Comparison of ENCODE assay signal across 17 cellular contexts in genomic region chr7:99042957-99043356, GRCh38.
A peak's percentile ranks its signal among the peaks of the same experiment; 100 is the strongest.
DNase-seq lines count a peak whose midpoint lies in the region; ATAC-seq and TF ChIP-seq lines count a peak whose summit lies in the region.
"Had no signal": no experiment of that assay in that cellular context is flagged by ENCODE, and none has a peak within 500 bp of the region (broad histone marks: within the 10 kb centered on the region; RNA-seq: fewer than 3 reads in every experiment).

No MANE protein-coding gene starts in this region.

- DNase-seq in right atrium auricular region (ENCODE audit: low spot score) (no peak), heart right ventricle (no peak), astrocyte of the hippocampus (ENCODE audit: low read depth, low spot score) (peak; percentile 14), islet precursor cell (peak; percentile 67), tibial artery (no peak), stomach (no peak), NCI-H526 treated with DMSO at 0.1 percent for 48 hours (lab: John Stamatoyannopoulos, UW) (no peak), HAP-1 (ENCODE audit: low spot score in 2 of 2) (no peak)
- DNase-seq: activated CD4-positive, alpha-beta T cell treated with anti-CD3 and anti-CD28 coated beads, Interleukin-2, amount 50 U/mL, for 1 hour; body of pancreas; glutamatergic neuron; GOT3; naive B cell; NCI-H2029 treated with DMSO at 0.1 percent for 48 hours; NCI-H69 had no signal

- in situ Hi-C loops in HAP-1 (cut with MboI; ENCODE audit: low sequenced_read_pairs) = loop anchor here (5.0 kb wide), 1 partner anchor 269 kb away; no protein-coding TSS in a partner anchor

- H3K9me3 ChIP-seq in right atrium auricular region (no peaks in the 10 kb centered on the region), heart right ventricle (no peaks in the 10 kb centered on the region), tibial artery (no peaks in the 10 kb centered on the region), stomach (no peaks in the 10 kb centered on the region), HAP-1 (no peaks in the 10 kb centered on the region)
- H3K9me3 ChIP-seq: body of pancreas had no signal

- intact Hi-C loops in heart right ventricle (cut with DNase I) = loop anchor here in 9 of 10 donors (5.0 to 10.0 kb wide), 4 partner anchors 99 to 372 kb away; partner anchors contain the start of gene SMURF1 (in 8 of the 9)
- intact Hi-C loops in tibial artery (cut with DNase I; ENCODE audit: low total_unique reads) = loop anchor here (5.0 kb wide), 2 partner anchors 99 to 179 kb away; partner anchors contain the start of gene SMURF1
- intact Hi-C loops in stomach (cut with DNase I; ENCODE audit: low total_unique reads) = no loop called here

- peaks cover 0 to 8% of the 10 kb centered on the region in 2 donors for H3K4me1 ChIP-seq in right atrium auricular region
- peaks cover 0 to 33% (median 9%) of the 10 kb centered on the region in 9 donors for H3K4me1 ChIP-seq in heart right ventricle
- peaks cover 0 to 55% (median 20%) of the 10 kb centered on the region in 4 donors for H3K4me1 ChIP-seq in tibial artery
- peaks cover 16 to 34% (median 25%) of the 10 kb centered on the region in 4 donors for H3K4me1 ChIP-seq in stomach
- no peaks in the 10 kb centered on the region for H3K4me1 ChIP-seq in HAP-1

- 54 to 58% methylated on average over 5 of the region's 5 CpGs for WGBS in heart right ventricle, 2 donors
- 59 to 70% (median 66%) methylated on average over 5 of the region's 5 CpGs for WGBS in stomach, 5 donors

- H3K27ac ChIP-seq in right atrium auricular region = peak overlapping the region; percentile 37 to 38
- peak overlapping the region in 3 of 10 donors; percentile 2 to 44 (median 32) for H3K27ac ChIP-seq in heart right ventricle
- peak overlapping the region; percentile 82 to 92 for H3K27ac ChIP-seq in tibial artery
- H3K27ac ChIP-seq in stomach = peak overlapping the region in 2 of 5 donors; percentile 10 to 80
- H3K27ac ChIP-seq: body of pancreas had no signal

- H3K27me3 ChIP-seq in right atrium auricular region (no peaks in the 10 kb centered on the region), heart right ventricle (no peaks in the 10 kb centered on the region), tibial artery (no peaks in the 10 kb centered on the region), stomach (no peaks in the 10 kb centered on the region), HAP-1 (ENCODE audit: low read depth) (no peaks in the 10 kb centered on the region)
- H3K27me3 ChIP-seq: body of pancreas had no signal

- no peak for TF ChIP-seq POLR2A in stomach (IDR thresholded peaks at IDR 0.05)

- TF ChIP-seq CTCF in right atrium auricular region (IDR thresholded peaks at IDR 0.05) (no peak), heart right ventricle (IDR thresholded peaks at IDR 0.05) (no peak), tibial artery (IDR thresholded peaks at IDR 0.05) (no peak), stomach (IDR thresholded peaks at IDR 0.05) (no peak)

- H3K36me3 ChIP-seq in right atrium auricular region (peaks cover 73% of the 10 kb centered on the region), heart right ventricle (peaks cover 0 to 100% (median 64%) of the 10 kb centered on the region in 9 donors), tibial artery (peaks cover 28 to 90% (median 75%) of the 10 kb centered on the region in 3 donors), stomach (peaks cover 51 to 98% (median 93%) of the 10 kb centered on the region in 4 donors), HAP-1 (replicated peaks) (peaks cover 65% of the 10 kb centered on the region)

- no peak for ATAC-seq in heart right ventricle
- ATAC-seq: body of pancreas; sciatic nerve; stimulated activated memory B cell treated with anti-CD40 and anti-IgM and Interleukin-4, amounts not matched to agents 10 μg/mL and 1 μg/mL and 100 μg/mL, for 72 hours had no signal

- H3K4me3 ChIP-seq in right atrium auricular region (no peak overlapping the region), heart right ventricle (no peak overlapping the region), tibial artery (no peak overlapping the region), stomach (no peak overlapping the region), HAP-1 (no peak overlapping the region)
- H3K4me3 ChIP-seq: body of pancreas had no signal

- no peak for TF ChIP-seq EP300 in stomach (IDR thresholded peaks at IDR 0.05)

Comparison
In these comparisons a context has a peak if more than half of its experiments do, and no peak if none do; other contexts are left out.
1. DNase-seq: peak in astrocyte of the hippocampus (single experiment) and islet precursor cell (single experiment); none in right atrium auricular region (single experiment), heart right ventricle (0 of 2), tibial artery (0 of 2), stomach (single experiment), NCI-H526 treated with DMSO at 0.1 percent for 48 hours (single experiment) and HAP-1 (0 of 2).